ENCODE assay signal across 1 cellular context in the genomic region with DNA sequence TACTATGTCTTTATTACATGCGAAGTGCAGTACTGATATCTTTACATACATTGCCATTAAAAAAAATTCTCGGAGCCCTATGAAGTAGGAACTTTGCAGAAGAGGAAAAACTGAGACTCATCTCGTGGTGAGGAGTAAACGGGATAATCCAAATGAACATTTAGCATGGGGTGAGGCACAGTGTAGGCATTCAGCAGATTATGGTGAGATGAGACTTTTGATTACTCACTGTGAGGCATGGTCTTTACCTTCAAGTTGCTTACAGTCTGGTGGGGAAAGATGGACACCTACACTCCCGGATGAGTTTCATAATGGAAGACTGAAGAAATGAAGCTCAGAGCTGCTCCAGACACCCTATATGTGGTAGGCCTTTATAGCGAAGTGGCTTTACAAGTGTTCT.
TF ChIP-seq lines count a peak whose summit lies in the region.

No MANE protein-coding gene starts in this region.

TF ChIP-seq in HCT116, 20 proteins besides CTCF, POLR2A, EP300 and RAD21 (continued from another document):
- TF ChIP-seq, protein P1, sequence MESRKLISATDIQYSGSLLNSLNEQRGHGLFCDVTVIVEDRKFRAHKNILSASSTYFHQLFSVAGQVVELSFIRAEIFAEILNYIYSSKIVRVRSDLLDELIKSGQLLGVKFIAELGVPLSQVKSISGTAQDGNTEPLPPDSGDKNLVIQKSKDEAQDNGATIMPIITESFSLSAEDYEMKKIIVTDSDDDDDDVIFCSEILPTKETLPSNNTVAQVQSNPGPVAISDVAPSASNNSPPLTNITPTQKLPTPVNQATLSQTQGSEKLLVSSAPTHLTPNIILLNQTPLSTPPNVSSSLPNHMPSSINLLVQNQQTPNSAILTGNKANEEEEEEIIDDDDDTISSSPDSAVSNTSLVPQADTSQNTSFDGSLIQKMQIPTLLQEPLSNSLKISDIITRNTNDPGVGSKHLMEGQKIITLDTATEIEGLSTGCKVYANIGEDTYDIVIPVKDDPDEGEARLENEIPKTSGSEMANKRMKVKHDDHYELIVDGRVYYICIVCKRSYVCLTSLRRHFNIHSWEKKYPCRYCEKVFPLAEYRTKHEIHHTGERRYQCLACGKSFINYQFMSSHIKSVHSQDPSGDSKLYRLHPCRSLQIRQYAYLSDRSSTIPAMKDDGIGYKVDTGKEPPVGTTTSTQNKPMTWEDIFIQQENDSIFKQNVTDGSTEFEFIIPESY (IDR thresholded peaks at IDR 0.05; ENCODE audit: extremely low read depth, insufficient replicate concordance, low read length): no peak
- no peak for TF ChIP-seq FOSL1 (IDR thresholded peaks at IDR 0.05; ENCODE audit: low read depth)
- TF ChIP-seq ZNF274 (IDR thresholded peaks at IDR 0.05; ENCODE audit: low read depth, low read length): no peak
- no peak for TF ChIP-seq TCF7L2 (IDR thresholded peaks at IDR 0.05; ENCODE audit: borderline replicate concordance, extremely low read depth, insufficient read depth, insufficient read length)
- no peak for TF ChIP-seq ZFX (IDR thresholded peaks at IDR 0.05)
- TF ChIP-seq CBX3 (IDR thresholded peaks at IDR 0.05; ENCODE audit: low read depth): no peak
- no peak for TF ChIP-seq JUND (IDR thresholded peaks at IDR 0.05)
- no peak for TF ChIP-seq YY1 (IDR thresholded peaks at IDR 0.05; ENCODE audit: extremely low read depth, insufficient replicate concordance, low read depth, low read length)
- TF ChIP-seq POLR2AphosphoS5 (IDR thresholded peaks at IDR 0.05; ENCODE audit: low read depth, low read length): no peak
TF ChIP-seq in HCT116: peak in this region for 0.
